24 cellular contexts compared by ENCODE assay signal in genomic region chr1:115193026-115193425, GRCh38.
"Had no signal": no experiment of that assay in that cellular context is flagged by ENCODE, and none has a peak within 500 bp of the region (broad histone marks: within the 10 kb centered on the region; RNA-seq: fewer than 3 reads in every experiment).

No MANE protein-coding gene starts in this region.

- H3K9me3 ChIP-seq: left ventricle myocardium inferior, neutrophil, ovary, suprapubic skin, thoracic aorta, tibial artery, uterus had no signal

- H2AFZ ChIP-seq: neural progenitor cell had no signal

- H3K27ac ChIP-seq: left ventricle myocardium inferior, neural progenitor cell, neutrophil, ovary, skin epidermis, suprapubic skin, thoracic aorta, tibial artery, uterus had no signal

- H3K9ac ChIP-seq: neural progenitor cell had no signal

- H3K4me3 ChIP-seq: left ventricle myocardium inferior, lung, neural progenitor cell, ovary, skin epidermis, suprapubic skin, thoracic aorta, tibial artery, uterus had no signal

- H3K4me2 ChIP-seq: neural progenitor cell had no signal

- H3K36me3 ChIP-seq: left ventricle myocardium inferior, neural progenitor cell, neutrophil, ovary, suprapubic skin, thoracic aorta, tibial artery, uterus had no signal

- H3K4me1 ChIP-seq: uterus had no signal

- H3K27me3 ChIP-seq: neural progenitor cell, ovary, suprapubic skin, tibial artery, uterus had no signal

- DNase-seq: hypothalamus; immature natural killer cell; left ventricle myocardium inferior; mesendoderm; naive B cell; natural killer cell; nephron progenitor cell; occipital lobe; ovary; retina; right cardiac atrium; stimulated activated CD4-positive, alpha-beta T cell treated with anti-CD3 and anti-CD28 coated beads, Interleukin-12 subunit alpha, Interleukin-12 subunit beta, amount 100 ng/mL, for 4 hours; stimulated activated CD4-positive, alpha-beta T cell treated with anti-CD3 and anti-CD28 coated beads, Interleukin-15, amount 100 ng/mL, for 24 hours; stimulated activated CD4-positive, alpha-beta T cell treated with anti-CD3 and anti-CD28 coated beads, Interleukin-2, amount 100 ng/mL, for 24 hours; stimulated activated CD4-positive, alpha-beta T cell treated with anti-CD3 and anti-CD28 coated beads, Interleukin-4, amount 100 ng/mL, for 1 hour; stimulated activated naive CD4-positive, alpha-beta T cell; tibial artery; uterus had no signal
